In genomic region chr16:3150346-3151218, GRCh38 we compare ENCODE assay signal across 1 cellular context.
TF ChIP-seq lines count a peak whose summit lies in the region.

No MANE protein-coding gene starts in this region.

TF ChIP-seq in HepG2, 621 proteins besides CTCF, POLR2A, EP300 and RAD21 (continued from another document and continues in another):
- TF ChIP-seq ZBTB44 (CRISPR knock-in tag; IDR thresholded peaks at IDR 0.05) (no peak), MAFK (conservative IDR thresholded peaks at IDR 0.05 in 1 of 2, IDR thresholded peaks at IDR 0.05 in 1 of 2; ENCODE audit: low read length in 2 of 2) (no peak), ZNF782 (CRISPR knock-in tag; IDR thresholded peaks at IDR 0.05; ENCODE audit: borderline replicate concordance) (peak; percentile 34; the same call in 1 of the 2 replicates), ZNF205 (CRISPR knock-in tag; IDR thresholded peaks at IDR 0.05) (peak; percentile 63; the same call in 1 of the 2 replicates), BRF2 (CRISPR knock-in tag; IDR thresholded peaks at IDR 0.05) (peak; percentile 74; the same call in 1 of the 2 replicates), PHB2 (IDR thresholded peaks at IDR 0.05; ENCODE audit: partially characterized antibody) (no peak), ELF3 (CRISPR knock-in tag; IDR thresholded peaks at IDR 0.05) (peak; percentile 49; the same call in 1 of the 2 replicates), TFE3 (CRISPR knock-in tag; IDR thresholded peaks at IDR 0.05) (peak; percentile 72), ZNF414 (CRISPR knock-in tag; IDR thresholded peaks at IDR 0.05) (peak; percentile 67; the same call in 1 of the 2 replicates), RBM39 (IDR thresholded peaks at IDR 0.05; ENCODE audit: low read depth, low read length, poor library complexity, severe bottlenecking) (peak; percentile 16), GABPA (IDR thresholded peaks at IDR 0.05; ENCODE audit: low read depth, low read length) (no peak), GABPA (CRISPR knock-in tag; IDR thresholded peaks at IDR 0.05; ENCODE audit: low read depth) (0 out of 2 replicates have a peak, but pooled peaks have one; percentile 51), U2AF1 (optimal IDR thresholded peaks at IDR 0.05; ENCODE audit: low read depth, low read length) (no peak), SMAD9 (CRISPR knock-in tag; IDR thresholded peaks at IDR 0.05) (no peak), ZBTB8A (CRISPR knock-in tag; IDR thresholded peaks at IDR 0.05; ENCODE audit: borderline replicate concordance, low read depth) (no peak), ADNP (CRISPR knock-in tag; IDR thresholded peaks at IDR 0.05) (0 out of 2 replicates have a peak, but pooled peaks have one; percentile 22), ZNF343 (CRISPR knock-in tag; IDR thresholded peaks at IDR 0.05) (0 out of 2 replicates have a peak, but pooled peaks have one; percentile 25), CHD4 (IDR thresholded peaks at IDR 0.05; ENCODE audit: borderline replicate concordance, low read length) (0 out of 2 replicates have a peak, but pooled peaks have one; percentile 25), ZNF687 (CRISPR knock-in tag; IDR thresholded peaks at IDR 0.05) (peak; percentile 56), IRF1 (CRISPR knock-in tag; IDR thresholded peaks at IDR 0.05; ENCODE audit: low read depth) (no peak), ZSCAN25 (CRISPR knock-in tag; IDR thresholded peaks at IDR 0.05) (peak; percentile 55; the same call in 1 of the 2 replicates), MXD4 (CRISPR knock-in tag; IDR thresholded peaks at IDR 0.05) (peak; percentile 86), ZNF747 (CRISPR knock-in tag; IDR thresholded peaks at IDR 0.05; ENCODE audit: borderline replicate concordance) (peak; percentile 85; the same call in 1 of the 2 replicates), RERE (CRISPR knock-in tag; IDR thresholded peaks at IDR 0.05; ENCODE audit: low read depth) (peak; percentile 49; the same call in 1 of the 2 replicates), TFAP4 (IDR thresholded peaks at IDR 0.05; ENCODE audit: borderline replicate concordance, low read depth) (peak; percentile 57; the same call in 1 of the 2 replicates), ARID5B (CRISPR knock-in tag; IDR thresholded peaks at IDR 0.05) (peak; percentile 70), UBTF (CRISPR knock-in tag; IDR thresholded peaks at IDR 0.05) (peak; percentile 95), YY1 (IDR thresholded peaks at IDR 0.05; ENCODE audit: insufficient read depth, insufficient replicate concordance, low read depth, low read length) (peak; percentile 54), HOXA5 (CRISPR knock-in tag; IDR thresholded peaks at IDR 0.05) (peak; percentile 97), ZNF333 (CRISPR knock-in tag; IDR thresholded peaks at IDR 0.05; ENCODE audit: borderline replicate concordance) (no peak)
